1 cellular context compared by ENCODE assay signal in the genomic region with DNA sequence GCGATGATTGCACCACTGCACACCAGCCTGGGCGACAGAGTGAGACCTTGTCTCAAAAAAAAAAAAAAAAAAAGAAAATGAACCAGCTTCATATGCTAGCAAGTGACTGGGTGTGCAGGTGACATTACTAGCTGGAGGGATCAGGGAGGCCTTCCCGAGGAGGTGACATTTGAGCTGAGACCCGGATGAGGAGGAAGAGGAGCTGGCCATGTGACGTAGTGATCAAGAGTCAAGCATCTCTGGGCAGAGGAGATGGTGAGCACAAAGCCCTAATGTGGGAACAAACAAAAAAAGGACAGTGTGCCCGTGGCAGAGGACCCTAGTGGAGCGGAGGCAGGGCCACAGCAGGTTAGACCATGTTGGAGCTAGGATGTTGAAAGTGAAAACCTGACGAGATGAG.
TF ChIP-seq lines count a peak whose summit lies in the region.

No MANE protein-coding gene starts in this region.

TF ChIP-seq in GM23338, 12 proteins besides CTCF, POLR2A, EP300 and RAD21:
- TF ChIP-seq, protein P1, sequence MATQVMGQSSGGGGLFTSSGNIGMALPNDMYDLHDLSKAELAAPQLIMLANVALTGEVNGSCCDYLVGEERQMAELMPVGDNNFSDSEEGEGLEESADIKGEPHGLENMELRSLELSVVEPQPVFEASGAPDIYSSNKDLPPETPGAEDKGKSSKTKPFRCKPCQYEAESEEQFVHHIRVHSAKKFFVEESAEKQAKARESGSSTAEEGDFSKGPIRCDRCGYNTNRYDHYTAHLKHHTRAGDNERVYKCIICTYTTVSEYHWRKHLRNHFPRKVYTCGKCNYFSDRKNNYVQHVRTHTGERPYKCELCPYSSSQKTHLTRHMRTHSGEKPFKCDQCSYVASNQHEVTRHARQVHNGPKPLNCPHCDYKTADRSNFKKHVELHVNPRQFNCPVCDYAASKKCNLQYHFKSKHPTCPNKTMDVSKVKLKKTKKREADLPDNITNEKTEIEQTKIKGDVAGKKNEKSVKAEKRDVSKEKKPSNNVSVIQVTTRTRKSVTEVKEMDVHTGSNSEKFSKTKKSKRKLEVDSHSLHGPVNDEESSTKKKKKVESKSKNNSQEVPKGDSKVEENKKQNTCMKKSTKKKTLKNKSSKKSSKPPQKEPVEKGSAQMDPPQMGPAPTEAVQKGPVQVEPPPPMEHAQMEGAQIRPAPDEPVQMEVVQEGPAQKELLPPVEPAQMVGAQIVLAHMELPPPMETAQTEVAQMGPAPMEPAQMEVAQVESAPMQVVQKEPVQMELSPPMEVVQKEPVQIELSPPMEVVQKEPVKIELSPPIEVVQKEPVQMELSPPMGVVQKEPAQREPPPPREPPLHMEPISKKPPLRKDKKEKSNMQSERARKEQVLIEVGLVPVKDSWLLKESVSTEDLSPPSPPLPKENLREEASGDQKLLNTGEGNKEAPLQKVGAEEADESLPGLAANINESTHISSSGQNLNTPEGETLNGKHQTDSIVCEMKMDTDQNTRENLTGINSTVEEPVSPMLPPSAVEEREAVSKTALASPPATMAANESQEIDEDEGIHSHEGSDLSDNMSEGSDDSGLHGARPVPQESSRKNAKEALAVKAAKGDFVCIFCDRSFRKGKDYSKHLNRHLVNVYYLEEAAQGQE (IDR thresholded peaks at IDR 0.05; ENCODE audit: unreplicated experiment) = no peak
- no peak for TF ChIP-seq ZNF331 (CRISPR knock-in tag; IDR thresholded peaks at IDR 0.05; ENCODE audit: low read depth)
- TF ChIP-seq EZH2phosphoT487 (IDR thresholded peaks at IDR 0.05; ENCODE audit: unreplicated experiment) = no peak
- TF ChIP-seq NANOG (IDR thresholded peaks at IDR 0.05; ENCODE audit: borderline replicate concordance) = no peak
- TF ChIP-seq JUNB (IDR thresholded peaks at IDR 0.05; ENCODE audit: unreplicated experiment) = no peak
- TF ChIP-seq ZNF114 (CRISPR knock-in tag; IDR thresholded peaks at IDR 0.05) = no peak
